Comparison of ENCODE assay signal across 1 cellular context in the genomic region with DNA sequence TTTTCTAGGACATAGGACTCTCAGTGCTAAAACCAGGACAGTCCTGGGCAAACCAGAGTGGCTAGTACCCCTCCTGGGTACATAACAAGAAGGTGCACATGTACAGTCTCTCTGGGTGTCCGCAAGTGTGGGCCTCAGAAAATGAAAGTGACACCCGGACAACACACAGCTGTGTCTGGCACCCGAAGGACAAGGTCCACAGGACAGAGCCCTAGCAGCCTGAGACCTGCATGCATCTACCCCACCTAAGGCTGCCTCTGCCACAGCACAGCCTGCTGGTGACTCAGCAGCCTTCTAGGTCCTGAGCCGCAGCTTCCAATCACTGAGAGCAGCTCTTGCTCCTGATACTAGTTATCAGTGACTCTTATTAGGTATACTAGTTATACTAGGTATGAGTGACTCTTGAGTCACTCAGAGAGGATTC.
TF ChIP-seq lines count a peak whose summit lies in the region.

No MANE protein-coding gene starts in this region.

TF ChIP-seq in HepG2, 621 proteins besides CTCF, POLR2A, EP300 and RAD21 (continued from another document and continues in another):
- TF ChIP-seq, protein P1, sequence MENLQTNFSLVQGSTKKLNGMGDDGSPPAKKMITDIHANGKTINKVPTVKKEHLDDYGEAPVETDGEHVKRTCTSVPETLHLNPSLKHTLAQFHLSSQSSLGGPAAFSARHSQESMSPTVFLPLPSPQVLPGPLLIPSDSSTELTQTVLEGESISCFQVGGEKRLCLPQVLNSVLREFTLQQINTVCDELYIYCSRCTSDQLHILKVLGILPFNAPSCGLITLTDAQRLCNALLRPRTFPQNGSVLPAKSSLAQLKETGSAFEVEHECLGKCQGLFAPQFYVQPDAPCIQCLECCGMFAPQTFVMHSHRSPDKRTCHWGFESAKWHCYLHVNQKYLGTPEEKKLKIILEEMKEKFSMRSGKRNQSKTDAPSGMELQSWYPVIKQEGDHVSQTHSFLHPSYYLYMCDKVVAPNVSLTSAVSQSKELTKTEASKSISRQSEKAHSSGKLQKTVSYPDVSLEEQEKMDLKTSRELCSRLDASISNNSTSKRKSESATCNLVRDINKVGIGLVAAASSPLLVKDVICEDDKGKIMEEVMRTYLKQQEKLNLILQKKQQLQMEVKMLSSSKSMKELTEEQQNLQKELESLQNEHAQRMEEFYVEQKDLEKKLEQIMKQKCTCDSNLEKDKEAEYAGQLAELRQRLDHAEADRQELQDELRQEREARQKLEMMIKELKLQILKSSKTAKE (CRISPR knock-in tag; IDR thresholded peaks at IDR 0.05; ENCODE audit: borderline replicate concordance) = no peak
- TF ChIP-seq, protein P2, sequence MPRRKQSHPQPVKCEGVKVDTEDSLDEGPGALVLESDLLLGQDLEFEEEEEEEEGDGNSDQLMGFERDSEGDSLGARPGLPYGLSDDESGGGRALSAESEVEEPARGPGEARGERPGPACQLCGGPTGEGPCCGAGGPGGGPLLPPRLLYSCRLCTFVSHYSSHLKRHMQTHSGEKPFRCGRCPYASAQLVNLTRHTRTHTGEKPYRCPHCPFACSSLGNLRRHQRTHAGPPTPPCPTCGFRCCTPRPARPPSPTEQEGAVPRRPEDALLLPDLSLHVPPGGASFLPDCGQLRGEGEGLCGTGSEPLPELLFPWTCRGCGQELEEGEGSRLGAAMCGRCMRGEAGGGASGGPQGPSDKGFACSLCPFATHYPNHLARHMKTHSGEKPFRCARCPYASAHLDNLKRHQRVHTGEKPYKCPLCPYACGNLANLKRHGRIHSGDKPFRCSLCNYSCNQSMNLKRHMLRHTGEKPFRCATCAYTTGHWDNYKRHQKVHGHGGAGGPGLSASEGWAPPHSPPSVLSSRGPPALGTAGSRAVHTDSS (CRISPR knock-in tag; conservative IDR thresholded peaks at IDR 0.05) = no peak
- TF ChIP-seq, protein P3, sequence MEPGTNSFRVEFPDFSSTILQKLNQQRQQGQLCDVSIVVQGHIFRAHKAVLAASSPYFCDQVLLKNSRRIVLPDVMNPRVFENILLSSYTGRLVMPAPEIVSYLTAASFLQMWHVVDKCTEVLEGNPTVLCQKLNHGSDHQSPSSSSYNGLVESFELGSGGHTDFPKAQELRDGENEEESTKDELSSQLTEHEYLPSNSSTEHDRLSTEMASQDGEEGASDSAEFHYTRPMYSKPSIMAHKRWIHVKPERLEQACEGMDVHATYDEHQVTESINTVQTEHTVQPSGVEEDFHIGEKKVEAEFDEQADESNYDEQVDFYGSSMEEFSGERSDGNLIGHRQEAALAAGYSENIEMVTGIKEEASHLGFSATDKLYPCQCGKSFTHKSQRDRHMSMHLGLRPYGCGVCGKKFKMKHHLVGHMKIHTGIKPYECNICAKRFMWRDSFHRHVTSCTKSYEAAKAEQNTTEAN (CRISPR knock-in tag; conservative IDR thresholded peaks at IDR 0.05) = no peak
- TF ChIP-seq ZFYVE20 (CRISPR knock-in tag; IDR thresholded peaks at IDR 0.05; ENCODE audit: borderline replicate concordance, low read depth) = no peak
- no peak for TF ChIP-seq PHB2 (IDR thresholded peaks at IDR 0.05; ENCODE audit: partially characterized antibody)
- TF ChIP-seq, protein P4, sequence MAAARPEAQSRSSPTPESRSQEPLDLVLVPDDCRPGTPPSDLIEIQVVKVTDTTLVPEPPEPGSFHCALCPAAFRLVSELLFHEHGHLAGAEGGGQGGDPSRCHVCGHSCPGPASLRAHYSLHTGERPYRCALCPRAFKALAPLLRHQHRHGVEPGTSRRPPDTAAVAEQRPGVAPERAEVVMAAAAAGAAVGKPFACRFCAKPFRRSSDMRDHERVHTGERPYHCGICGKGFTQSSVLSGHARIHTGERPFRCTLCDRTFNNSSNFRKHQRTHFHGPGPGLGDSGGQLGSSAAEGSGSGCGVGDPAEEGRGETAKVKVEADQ (CRISPR knock-in tag; IDR thresholded peaks at IDR 0.05; ENCODE audit: borderline replicate concordance) = no peak
- TF ChIP-seq, protein P5, sequence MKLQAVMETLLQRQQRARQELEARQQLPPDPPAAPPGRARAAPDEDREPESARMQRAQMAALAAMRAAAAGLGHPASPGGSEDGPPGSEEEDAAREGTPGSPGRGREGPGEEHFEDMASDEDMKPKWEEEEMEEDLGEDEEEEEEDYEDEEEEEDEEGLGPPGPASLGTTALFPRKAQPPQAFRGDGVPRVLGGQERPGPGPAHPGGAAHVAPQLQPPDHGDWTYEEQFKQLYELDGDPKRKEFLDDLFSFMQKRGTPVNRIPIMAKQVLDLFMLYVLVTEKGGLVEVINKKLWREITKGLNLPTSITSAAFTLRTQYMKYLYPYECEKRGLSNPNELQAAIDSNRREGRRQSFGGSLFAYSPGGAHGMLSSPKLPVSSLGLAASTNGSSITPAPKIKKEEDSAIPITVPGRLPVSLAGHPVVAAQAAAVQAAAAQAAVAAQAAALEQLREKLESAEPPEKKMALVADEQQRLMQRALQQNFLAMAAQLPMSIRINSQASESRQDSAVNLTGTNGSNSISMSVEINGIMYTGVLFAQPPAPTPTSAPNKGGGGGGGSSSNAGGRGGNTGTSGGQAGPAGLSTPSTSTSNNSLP (IDR thresholded peaks at IDR 0.05; ENCODE audit: low read depth, low read length) = no peak
- no peak for TF ChIP-seq NFYB (CRISPR knock-in tag; IDR thresholded peaks at IDR 0.05)
- TF ChIP-seq RORA (CRISPR knock-in tag; IDR thresholded peaks at IDR 0.05) = no peak
- no peak for TF ChIP-seq ZNF850 (CRISPR knock-in tag; conservative IDR thresholded peaks at IDR 0.05)
- TF ChIP-seq ZNF33A (CRISPR knock-in tag; IDR thresholded peaks at IDR 0.05; ENCODE audit: borderline replicate concordance) = no peak
- TF ChIP-seq RFXANK (CRISPR knock-in tag; IDR thresholded peaks at IDR 0.05) = no peak
- no peak for TF ChIP-seq HMGA1 (CRISPR knock-in tag; conservative IDR thresholded peaks at IDR 0.05)
- TF ChIP-seq ZNF674 (CRISPR knock-in tag; IDR thresholded peaks at IDR 0.05; ENCODE audit: low read depth) = no peak
- TF ChIP-seq ZNF841 (CRISPR knock-in tag; IDR thresholded peaks at IDR 0.05; ENCODE audit: borderline replicate concordance) = no peak
- TF ChIP-seq CENPX (CRISPR knock-in tag; IDR thresholded peaks at IDR 0.05) = no peak
- no peak for TF ChIP-seq BHLHE40 (IDR thresholded peaks at IDR 0.05; ENCODE audit: low read length)
- TF ChIP-seq ZBTB42 (CRISPR knock-in tag; IDR thresholded peaks at IDR 0.05) = no peak
- TF ChIP-seq, protein P6, sequence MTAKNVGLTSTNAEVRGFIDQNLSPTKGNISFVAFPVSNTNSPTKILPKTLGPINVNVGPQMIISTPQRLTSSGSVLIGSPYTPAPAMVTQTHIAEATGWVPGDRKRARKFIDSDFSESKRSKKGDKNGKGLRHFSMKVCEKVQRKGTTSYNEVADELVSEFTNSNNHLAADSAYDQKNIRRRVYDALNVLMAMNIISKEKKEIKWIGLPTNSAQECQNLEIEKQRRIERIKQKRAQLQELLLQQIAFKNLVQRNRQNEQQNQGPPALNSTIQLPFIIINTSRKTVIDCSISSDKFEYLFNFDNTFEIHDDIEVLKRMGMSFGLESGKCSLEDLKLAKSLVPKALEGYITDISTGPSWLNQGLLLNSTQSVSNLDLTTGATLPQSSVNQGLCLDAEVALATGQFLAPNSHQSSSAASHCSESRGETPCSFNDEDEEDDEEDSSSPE (CRISPR knock-in tag; IDR thresholded peaks at IDR 0.05) = no peak
- TF ChIP-seq, protein P7, sequence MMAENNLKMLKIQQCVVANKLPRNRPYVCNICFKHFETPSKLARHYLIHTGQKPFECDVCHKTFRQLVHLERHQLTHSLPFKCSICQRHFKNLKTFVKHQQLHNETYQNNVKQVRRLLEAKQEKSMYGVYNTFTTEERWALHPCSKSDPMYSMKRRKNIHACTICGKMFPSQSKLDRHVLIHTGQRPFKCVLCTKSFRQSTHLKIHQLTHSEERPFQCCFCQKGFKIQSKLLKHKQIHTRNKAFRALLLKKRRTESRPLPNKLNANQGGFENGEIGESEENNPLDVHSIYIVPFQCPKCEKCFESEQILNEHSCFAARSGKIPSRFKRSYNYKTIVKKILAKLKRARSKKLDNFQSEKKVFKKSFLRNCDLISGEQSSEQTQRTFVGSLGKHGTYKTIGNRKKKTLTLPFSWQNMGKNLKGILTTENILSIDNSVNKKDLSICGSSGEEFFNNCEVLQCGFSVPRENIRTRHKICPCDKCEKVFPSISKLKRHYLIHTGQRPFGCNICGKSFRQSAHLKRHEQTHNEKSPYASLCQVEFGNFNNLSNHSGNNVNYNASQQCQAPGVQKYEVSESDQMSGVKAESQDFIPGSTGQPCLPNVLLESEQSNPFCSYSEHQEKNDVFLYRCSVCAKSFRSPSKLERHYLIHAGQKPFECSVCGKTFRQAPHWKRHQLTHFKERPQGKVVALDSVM (CRISPR knock-in tag; IDR thresholded peaks at IDR 0.05) = no peak
- TF ChIP-seq, protein P8, sequence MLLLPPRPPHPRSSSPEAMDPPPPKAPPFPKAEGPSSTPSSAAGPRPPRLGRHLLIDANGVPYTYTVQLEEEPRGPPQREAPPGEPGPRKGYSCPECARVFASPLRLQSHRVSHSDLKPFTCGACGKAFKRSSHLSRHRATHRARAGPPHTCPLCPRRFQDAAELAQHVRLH (CRISPR knock-in tag; IDR thresholded peaks at IDR 0.05; ENCODE audit: borderline replicate concordance, low read depth) = peak; percentile 68; the same call in 1 of the 2 replicates
- no peak for TF ChIP-seq PHF20 (CRISPR knock-in tag; IDR thresholded peaks at IDR 0.05)
- TF ChIP-seq, protein P9, sequence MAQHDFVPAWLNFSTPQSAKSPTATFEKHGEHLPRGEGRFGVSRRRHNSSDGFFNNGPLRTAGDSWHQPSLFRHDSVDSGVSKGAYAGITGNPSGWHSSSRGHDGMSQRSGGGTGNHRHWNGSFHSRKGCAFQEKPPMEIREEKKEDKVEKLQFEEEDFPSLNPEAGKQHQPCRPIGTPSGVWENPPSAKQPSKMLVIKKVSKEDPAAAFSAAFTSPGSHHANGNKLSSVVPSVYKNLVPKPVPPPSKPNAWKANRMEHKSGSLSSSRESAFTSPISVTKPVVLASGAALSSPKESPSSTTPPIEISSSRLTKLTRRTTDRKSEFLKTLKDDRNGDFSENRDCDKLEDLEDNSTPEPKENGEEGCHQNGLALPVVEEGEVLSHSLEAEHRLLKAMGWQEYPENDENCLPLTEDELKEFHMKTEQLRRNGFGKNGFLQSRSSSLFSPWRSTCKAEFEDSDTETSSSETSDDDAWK (CRISPR knock-in tag; IDR thresholded peaks at IDR 0.05) = no peak
- 0 out of 2 replicates have a peak, but pooled peaks have one; percentile 57 for TF ChIP-seq ZNF205 (CRISPR knock-in tag; IDR thresholded peaks at IDR 0.05)
- TF ChIP-seq, protein P10, sequence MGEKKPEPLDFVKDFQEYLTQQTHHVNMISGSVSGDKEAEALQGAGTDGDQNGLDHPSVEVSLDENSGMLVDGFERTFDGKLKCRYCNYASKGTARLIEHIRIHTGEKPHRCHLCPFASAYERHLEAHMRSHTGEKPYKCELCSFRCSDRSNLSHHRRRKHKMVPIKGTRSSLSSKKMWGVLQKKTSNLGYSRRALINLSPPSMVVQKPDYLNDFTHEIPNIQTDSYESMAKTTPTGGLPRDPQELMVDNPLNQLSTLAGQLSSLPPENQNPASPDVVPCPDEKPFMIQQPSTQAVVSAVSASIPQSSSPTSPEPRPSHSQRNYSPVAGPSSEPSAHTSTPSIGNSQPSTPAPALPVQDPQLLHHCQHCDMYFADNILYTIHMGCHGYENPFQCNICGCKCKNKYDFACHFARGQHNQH (CRISPR knock-in tag; IDR thresholded peaks at IDR 0.05) = peak; percentile 63; the same call in 1 of the 2 replicates
- 0 out of 2 replicates have a peak, but pooled peaks have one; percentile 32 for TF ChIP-seq ZNF724P (CRISPR knock-in tag; IDR thresholded peaks at IDR 0.05; ENCODE audit: borderline replicate concordance)
- TF ChIP-seq ZFP90 (CRISPR knock-in tag; IDR thresholded peaks at IDR 0.05; ENCODE audit: borderline replicate concordance) = no peak
- TF ChIP-seq ISL2 (CRISPR knock-in tag; IDR thresholded peaks at IDR 0.05) = no peak
- TF ChIP-seq PHF5A (CRISPR knock-in tag; IDR thresholded peaks at IDR 0.05; ENCODE audit: low read depth, unreplicated experiment) = no peak
- TF ChIP-seq MTF2 (CRISPR knock-in tag; IDR thresholded peaks at IDR 0.05; ENCODE audit: borderline replicate concordance) = no peak
- TF ChIP-seq, protein P11, sequence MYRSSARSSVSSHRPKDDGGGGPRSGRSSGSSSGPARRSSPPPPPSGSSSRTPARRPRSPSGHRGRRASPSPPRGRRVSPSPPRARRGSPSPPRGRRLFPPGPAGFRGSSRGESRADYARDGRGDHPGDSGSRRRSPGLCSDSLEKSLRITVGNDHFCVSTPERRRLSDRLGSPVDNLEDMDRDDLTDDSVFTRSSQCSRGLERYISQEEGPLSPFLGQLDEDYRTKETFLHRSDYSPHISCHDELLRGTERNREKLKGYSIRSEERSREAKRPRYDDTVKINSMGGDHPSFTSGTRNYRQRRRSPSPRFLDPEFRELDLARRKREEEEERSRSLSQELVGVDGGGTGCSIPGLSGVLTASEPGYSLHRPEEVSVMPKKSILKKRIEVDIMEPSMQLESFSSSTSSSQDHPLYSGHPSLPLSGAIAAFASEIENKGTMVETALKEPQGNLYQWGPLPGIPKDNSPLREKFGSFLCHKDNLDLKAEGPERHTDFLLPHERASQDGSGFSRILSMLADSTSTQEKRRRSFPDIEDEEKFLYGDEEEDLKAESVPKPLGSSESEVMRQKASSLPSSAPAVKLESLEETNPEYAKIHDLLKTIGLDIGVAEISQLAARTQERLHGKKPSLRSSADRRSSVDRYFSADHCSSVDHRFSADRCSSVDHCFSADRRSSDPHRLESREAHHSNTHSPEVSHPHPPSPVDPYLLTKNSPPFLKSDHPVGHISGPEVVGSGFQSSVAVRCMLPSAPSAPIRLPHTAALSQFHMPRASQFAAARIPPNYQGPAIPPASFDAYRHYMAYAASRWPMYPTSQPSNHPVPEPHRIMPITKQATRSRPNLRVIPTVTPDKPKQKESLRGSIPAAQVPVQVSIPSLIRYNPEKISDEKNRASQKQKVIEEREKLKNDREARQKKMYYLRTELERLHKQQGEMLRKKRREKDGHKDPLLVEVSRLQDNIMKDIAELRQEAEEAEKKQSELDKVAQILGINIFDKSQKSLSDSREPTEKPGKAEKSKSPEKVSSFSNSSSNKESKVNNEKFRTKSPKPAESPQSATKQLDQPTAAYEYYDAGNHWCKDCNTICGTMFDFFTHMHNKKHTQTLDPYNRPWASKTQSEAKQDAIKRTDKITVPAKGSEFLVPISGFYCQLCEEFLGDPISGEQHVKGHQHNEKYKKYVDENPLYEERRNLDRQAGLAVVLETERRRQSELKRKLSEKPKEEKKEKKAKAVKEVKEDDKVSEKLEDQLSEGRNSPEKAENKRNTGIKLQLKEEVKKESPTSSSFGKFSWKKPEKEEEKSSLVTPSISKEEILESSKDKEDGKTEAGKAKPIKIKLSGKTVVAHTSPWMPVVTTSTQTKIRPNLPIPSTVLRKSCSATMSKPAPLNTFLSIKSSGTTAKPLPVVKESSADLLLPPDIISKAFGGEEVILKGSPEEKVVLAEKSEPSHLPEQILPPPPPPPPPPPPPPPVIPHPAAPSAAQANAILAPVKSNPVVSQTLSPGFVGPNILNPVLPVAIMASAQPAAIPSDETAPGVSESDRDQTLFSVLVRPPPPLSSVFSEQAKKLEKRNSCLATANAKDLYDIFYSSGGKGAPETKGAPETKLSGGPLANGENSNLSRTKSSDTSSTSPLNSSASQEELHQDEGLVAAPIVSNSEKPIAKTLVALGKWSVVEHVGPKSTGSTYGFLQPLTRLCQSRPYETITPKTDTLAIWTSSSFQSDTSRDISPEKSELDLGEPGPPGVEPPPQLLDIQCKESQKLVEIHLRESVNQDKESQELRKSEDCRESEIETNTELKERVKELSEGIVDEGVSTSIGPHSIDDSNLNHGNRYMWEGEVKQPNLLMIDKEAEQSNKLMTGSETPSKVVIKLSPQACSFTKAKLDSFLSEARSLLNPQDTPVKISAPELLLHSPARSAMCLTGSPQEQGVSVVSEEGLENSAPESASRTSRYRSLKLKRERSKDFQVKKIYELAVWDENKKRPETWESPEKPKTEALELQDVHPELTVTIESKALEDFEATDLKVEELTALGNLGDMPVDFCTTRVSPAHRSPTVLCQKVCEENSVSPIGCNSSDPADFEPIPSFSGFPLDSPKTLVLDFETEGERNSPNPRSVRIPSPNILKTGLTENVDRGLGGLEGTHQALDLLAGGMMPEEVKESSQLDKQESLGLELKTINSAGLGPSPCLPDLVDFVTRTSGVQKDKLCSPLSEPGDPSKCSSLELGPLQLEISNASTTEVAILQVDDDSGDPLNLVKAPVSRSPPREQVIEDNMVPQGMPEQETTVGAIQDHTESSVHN (CRISPR knock-in tag; IDR thresholded peaks at IDR 0.05) = no peak
- TF ChIP-seq THYN1 (CRISPR knock-in tag; IDR thresholded peaks at IDR 0.05; ENCODE audit: borderline replicate concordance, low read depth) = 0 out of 2 replicates have a peak, but pooled peaks have one; percentile 38
